Comparison of ENCODE assay signal across 1 cellular context in the genomic region with DNA sequence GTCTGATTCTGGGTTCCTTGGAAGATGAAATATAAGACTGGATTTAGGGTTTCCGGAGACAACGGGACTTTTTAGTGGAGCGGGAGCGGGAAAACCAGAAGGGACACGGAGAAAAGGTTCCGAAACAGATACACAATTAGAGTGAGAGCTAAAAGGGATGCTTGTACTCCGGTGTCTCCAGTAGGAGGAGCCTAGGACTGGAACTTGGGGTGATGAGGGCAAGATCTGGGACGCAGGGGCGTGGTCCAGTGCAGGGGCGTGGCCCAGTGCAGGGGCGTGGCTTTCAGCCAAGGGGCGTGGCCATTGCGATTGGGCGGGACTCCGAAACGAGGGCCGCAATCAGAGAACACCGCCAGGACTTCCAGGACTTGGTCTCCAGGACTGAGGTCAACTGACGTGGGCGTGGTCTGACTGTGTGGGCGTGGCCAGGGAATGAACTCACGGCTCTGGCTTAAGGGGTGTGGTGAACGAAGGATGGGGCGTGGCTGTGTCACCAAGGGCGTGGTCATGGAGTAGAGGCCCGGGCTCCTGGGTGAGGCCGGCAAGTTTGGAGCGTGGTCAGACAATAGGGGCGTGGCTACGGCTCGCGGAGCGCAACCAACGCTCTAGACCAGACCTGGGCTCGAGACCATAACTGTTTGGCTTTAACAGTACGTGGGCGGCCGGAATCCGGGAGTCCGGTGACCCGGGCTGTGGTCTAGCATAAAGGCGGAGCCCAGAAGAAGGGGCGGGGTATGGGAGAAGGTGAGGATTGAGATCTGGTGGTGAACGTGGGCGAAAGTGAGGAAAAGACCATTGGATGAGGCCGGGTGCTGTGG.
A peak's percentile ranks its signal among the peaks of the same experiment; 100 is the strongest.
TF ChIP-seq lines count a peak whose summit lies in the region.

Gene DKKL1, plus strand, starts transcription at position 613 of the 818 bp plus-strand sequence. Its CDS starts 122 bp downstream, at position 735.

TF ChIP-seq in K562, 482 proteins besides CTCF, POLR2A, EP300 and RAD21 (continued from another document and continues in another):
- TF ChIP-seq SMAD3 (CRISPR knock-in tag; conservative IDR thresholded peaks at IDR 0.05) (no peak), XRCC4 (IDR thresholded peaks at IDR 0.05; ENCODE audit: extremely low read depth, insufficient read depth, insufficient read length) (no peak), TSC22D4 (tag; IDR thresholded peaks at IDR 0.05) (no peak), RBM39 (optimal IDR thresholded peaks at IDR 0.05; ENCODE audit: low read depth, low read length) (no peak), ZBTB5 (IDR thresholded peaks at IDR 0.05) (no peak), NCOR1 (IDR thresholded peaks at IDR 0.05) (no peak), PHF21A (IDR thresholded peaks at IDR 0.05; ENCODE audit: borderline replicate concordance, low read depth) (no peak), CREB1 (IDR thresholded peaks at IDR 0.05) (peak; percentile 59; the same call in 1 of the 2 replicates), CREB1 (CRISPR knock-in tag; IDR thresholded peaks at IDR 0.05) (peak; percentile 77), ZNF778 (CRISPR knock-in tag; IDR thresholded peaks at IDR 0.05) (no peak), ZNF324 (CRISPR knock-in tag; IDR thresholded peaks at IDR 0.05) (no peak), TAF7 (tag; IDR thresholded peaks at IDR 0.05) (0 out of 2 replicates have a peak, but pooled peaks have one; percentile 14), KAT8 (IDR thresholded peaks at IDR 0.05; ENCODE audit: low read depth) (no peak), TCF7 (IDR thresholded peaks at IDR 0.05; ENCODE audit: borderline replicate concordance) (no peak), DPF2 (IDR thresholded peaks at IDR 0.05) (no peak; the same call in 1 of the 2 replicates), E2F3 (CRISPR knock-in tag; IDR thresholded peaks at IDR 0.05) (no peak), SMAD4 (CRISPR knock-in tag; conservative IDR thresholded peaks at IDR 0.05) (peak; percentile 86), VEZF1 (CRISPR knock-in tag; IDR thresholded peaks at IDR 0.05) (peak; percentile 58; the same call in 1 of the 2 replicates), ETV6 (IDR thresholded peaks at IDR 0.05; ENCODE audit: borderline replicate concordance in 1 of 2, low read depth in 2 of 2, low read length in 1 of 2) (no peak), ETV6 (CRISPR knock-in tag; IDR thresholded peaks at IDR 0.05; ENCODE audit: borderline replicate concordance) (no peak), KLF1 (tag; IDR thresholded peaks at IDR 0.05) (peak; percentile 87), ZNF41 (CRISPR knock-in tag; conservative IDR thresholded peaks at IDR 0.05) (no peak)
- TF ChIP-seq, protein P1, sequence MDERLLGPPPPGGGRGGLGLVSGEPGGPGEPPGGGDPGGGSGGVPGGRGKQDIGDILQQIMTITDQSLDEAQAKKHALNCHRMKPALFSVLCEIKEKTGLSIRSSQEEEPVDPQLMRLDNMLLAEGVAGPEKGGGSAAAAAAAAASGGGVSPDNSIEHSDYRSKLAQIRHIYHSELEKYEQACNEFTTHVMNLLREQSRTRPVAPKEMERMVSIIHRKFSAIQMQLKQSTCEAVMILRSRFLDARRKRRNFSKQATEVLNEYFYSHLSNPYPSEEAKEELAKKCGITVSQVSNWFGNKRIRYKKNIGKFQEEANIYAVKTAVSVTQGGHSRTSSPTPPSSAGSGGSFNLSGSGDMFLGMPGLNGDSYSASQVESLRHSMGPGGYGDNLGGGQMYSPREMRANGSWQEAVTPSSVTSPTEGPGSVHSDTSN (CRISPR knock-in tag; IDR thresholded peaks at IDR 0.05; ENCODE audit: low read depth) = no peak
- TF ChIP-seq, protein P1 (tag; conservative IDR thresholded peaks at IDR 0.05; ENCODE audit: low read depth) = 0 out of 2 replicates have a peak, but pooled peaks have one; percentile 18
- TF ChIP-seq, protein P2, sequence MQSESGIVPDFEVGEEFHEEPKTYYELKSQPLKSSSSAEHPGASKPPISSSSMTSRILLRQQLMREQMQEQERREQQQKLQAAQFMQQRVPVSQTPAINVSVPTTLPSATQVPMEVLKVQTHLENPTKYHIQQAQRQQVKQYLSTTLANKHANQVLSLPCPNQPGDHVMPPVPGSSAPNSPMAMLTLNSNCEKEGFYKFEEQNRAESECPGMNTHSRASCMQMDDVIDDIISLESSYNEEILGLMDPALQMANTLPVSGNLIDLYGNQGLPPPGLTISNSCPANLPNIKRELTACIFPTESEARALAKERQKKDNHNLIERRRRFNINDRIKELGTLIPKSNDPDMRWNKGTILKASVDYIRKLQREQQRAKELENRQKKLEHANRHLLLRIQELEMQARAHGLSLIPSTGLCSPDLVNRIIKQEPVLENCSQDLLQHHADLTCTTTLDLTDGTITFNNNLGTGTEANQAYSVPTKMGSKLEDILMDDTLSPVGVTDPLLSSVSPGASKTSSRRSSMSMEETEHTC (IDR thresholded peaks at IDR 0.05) = peak; percentile 89
- TF ChIP-seq, protein P3, sequence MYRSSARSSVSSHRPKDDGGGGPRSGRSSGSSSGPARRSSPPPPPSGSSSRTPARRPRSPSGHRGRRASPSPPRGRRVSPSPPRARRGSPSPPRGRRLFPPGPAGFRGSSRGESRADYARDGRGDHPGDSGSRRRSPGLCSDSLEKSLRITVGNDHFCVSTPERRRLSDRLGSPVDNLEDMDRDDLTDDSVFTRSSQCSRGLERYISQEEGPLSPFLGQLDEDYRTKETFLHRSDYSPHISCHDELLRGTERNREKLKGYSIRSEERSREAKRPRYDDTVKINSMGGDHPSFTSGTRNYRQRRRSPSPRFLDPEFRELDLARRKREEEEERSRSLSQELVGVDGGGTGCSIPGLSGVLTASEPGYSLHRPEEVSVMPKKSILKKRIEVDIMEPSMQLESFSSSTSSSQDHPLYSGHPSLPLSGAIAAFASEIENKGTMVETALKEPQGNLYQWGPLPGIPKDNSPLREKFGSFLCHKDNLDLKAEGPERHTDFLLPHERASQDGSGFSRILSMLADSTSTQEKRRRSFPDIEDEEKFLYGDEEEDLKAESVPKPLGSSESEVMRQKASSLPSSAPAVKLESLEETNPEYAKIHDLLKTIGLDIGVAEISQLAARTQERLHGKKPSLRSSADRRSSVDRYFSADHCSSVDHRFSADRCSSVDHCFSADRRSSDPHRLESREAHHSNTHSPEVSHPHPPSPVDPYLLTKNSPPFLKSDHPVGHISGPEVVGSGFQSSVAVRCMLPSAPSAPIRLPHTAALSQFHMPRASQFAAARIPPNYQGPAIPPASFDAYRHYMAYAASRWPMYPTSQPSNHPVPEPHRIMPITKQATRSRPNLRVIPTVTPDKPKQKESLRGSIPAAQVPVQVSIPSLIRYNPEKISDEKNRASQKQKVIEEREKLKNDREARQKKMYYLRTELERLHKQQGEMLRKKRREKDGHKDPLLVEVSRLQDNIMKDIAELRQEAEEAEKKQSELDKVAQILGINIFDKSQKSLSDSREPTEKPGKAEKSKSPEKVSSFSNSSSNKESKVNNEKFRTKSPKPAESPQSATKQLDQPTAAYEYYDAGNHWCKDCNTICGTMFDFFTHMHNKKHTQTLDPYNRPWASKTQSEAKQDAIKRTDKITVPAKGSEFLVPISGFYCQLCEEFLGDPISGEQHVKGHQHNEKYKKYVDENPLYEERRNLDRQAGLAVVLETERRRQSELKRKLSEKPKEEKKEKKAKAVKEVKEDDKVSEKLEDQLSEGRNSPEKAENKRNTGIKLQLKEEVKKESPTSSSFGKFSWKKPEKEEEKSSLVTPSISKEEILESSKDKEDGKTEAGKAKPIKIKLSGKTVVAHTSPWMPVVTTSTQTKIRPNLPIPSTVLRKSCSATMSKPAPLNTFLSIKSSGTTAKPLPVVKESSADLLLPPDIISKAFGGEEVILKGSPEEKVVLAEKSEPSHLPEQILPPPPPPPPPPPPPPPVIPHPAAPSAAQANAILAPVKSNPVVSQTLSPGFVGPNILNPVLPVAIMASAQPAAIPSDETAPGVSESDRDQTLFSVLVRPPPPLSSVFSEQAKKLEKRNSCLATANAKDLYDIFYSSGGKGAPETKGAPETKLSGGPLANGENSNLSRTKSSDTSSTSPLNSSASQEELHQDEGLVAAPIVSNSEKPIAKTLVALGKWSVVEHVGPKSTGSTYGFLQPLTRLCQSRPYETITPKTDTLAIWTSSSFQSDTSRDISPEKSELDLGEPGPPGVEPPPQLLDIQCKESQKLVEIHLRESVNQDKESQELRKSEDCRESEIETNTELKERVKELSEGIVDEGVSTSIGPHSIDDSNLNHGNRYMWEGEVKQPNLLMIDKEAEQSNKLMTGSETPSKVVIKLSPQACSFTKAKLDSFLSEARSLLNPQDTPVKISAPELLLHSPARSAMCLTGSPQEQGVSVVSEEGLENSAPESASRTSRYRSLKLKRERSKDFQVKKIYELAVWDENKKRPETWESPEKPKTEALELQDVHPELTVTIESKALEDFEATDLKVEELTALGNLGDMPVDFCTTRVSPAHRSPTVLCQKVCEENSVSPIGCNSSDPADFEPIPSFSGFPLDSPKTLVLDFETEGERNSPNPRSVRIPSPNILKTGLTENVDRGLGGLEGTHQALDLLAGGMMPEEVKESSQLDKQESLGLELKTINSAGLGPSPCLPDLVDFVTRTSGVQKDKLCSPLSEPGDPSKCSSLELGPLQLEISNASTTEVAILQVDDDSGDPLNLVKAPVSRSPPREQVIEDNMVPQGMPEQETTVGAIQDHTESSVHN (IDR thresholded peaks at IDR 0.05; ENCODE audit: borderline replicate concordance in 1 of 2, low read depth in 1 of 2) = no peak
- TF ChIP-seq, protein P4, sequence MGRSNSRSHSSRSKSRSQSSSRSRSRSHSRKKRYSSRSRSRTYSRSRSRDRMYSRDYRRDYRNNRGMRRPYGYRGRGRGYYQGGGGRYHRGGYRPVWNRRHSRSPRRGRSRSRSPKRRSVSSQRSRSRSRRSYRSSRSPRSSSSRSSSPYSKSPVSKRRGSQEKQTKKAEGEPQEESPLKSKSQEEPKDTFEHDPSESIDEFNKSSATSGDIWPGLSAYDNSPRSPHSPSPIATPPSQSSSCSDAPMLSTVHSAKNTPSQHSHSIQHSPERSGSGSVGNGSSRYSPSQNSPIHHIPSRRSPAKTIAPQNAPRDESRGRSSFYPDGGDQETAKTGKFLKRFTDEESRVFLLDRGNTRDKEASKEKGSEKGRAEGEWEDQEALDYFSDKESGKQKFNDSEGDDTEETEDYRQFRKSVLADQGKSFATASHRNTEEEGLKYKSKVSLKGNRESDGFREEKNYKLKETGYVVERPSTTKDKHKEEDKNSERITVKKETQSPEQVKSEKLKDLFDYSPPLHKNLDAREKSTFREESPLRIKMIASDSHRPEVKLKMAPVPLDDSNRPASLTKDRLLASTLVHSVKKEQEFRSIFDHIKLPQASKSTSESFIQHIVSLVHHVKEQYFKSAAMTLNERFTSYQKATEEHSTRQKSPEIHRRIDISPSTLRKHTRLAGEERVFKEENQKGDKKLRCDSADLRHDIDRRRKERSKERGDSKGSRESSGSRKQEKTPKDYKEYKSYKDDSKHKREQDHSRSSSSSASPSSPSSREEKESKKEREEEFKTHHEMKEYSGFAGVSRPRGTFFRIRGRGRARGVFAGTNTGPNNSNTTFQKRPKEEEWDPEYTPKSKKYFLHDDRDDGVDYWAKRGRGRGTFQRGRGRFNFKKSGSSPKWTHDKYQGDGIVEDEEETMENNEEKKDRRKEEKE (IDR thresholded peaks at IDR 0.05; ENCODE audit: borderline replicate concordance in 1 of 2, control insufficient read depth in 1 of 2, low read depth in 2 of 2, low read length in 1 of 2) = peak in 1 of 2 experiments; percentile 84; a peak in 1 of 4 replicates
- TF ChIP-seq, protein P5, sequence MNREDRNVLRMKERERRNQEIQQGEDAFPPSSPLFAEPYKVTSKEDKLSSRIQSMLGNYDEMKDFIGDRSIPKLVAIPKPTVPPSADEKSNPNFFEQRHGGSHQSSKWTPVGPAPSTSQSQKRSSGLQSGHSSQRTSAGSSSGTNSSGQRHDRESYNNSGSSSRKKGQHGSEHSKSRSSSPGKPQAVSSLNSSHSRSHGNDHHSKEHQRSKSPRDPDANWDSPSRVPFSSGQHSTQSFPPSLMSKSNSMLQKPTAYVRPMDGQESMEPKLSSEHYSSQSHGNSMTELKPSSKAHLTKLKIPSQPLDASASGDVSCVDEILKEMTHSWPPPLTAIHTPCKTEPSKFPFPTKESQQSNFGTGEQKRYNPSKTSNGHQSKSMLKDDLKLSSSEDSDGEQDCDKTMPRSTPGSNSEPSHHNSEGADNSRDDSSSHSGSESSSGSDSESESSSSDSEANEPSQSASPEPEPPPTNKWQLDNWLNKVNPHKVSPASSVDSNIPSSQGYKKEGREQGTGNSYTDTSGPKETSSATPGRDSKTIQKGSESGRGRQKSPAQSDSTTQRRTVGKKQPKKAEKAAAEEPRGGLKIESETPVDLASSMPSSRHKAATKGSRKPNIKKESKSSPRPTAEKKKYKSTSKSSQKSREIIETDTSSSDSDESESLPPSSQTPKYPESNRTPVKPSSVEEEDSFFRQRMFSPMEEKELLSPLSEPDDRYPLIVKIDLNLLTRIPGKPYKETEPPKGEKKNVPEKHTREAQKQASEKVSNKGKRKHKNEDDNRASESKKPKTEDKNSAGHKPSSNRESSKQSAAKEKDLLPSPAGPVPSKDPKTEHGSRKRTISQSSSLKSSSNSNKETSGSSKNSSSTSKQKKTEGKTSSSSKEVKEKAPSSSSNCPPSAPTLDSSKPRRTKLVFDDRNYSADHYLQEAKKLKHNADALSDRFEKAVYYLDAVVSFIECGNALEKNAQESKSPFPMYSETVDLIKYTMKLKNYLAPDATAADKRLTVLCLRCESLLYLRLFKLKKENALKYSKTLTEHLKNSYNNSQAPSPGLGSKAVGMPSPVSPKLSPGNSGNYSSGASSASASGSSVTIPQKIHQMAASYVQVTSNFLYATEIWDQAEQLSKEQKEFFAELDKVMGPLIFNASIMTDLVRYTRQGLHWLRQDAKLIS (CRISPR knock-in tag; IDR thresholded peaks at IDR 0.05) = no peak
